In the genomic region with DNA sequence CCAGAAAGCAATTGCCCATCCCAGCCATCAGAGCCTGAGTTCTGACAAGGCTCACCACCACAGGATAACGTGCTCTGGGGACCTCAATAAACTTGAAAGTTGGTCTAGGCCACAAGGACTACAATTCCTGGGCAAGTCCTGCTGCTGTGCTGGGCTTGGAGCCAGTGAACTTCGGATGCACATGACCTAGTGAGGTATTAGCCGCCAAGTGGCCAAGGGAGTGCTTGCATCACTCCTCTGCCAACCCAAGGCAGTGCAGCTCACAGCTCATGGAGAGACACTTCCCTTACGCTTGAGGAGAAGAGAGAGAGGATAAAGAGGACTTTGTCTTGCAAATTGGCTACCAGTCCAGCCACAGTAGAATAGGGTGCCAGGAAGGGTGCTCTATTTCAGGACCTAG, we compare ENCODE assay signal across 16 cellular contexts.
A peak's percentile ranks its signal among the peaks of the same experiment; 100 is the strongest.
DNase-seq lines count a peak whose midpoint lies in the region; FAIRE-seq and TF ChIP-seq lines count a peak whose summit lies in the region.
"Had no signal": no experiment of that assay in that cellular context is flagged by ENCODE, and none has a peak within 500 bp of the region (broad histone marks: within the 10 kb centered on the region; RNA-seq: fewer than 3 reads in every experiment).

No MANE protein-coding gene starts in this region.

- H3K56ac ChIP-seq in mesendoderm (ENCODE audit: low read length): no peak overlapping the region

- H3K9ac ChIP-seq in mesendoderm (ENCODE audit: low read length): no peak overlapping the region
- H3K9ac ChIP-seq: parathyroid adenoma had no signal

- H2BK5ac ChIP-seq in mesendoderm (ENCODE audit: low read length): no peak overlapping the region

- H3K36me3 ChIP-seq in bronchial epithelial cell (ENCODE audit: control insufficient read depth, insufficient read depth, low read length) (no peaks in the 10 kb centered on the region), mesendoderm (ENCODE audit: control insufficient read depth, insufficient read depth, low read length) (no peaks in the 10 kb centered on the region)
- H3K36me3 ChIP-seq: thyroid gland had no signal

- no peak for TF ChIP-seq CTCF in bronchial epithelial cell (IDR thresholded peaks at IDR 0.05; ENCODE audit: insufficient read depth, low read length, severe bottlenecking)

- H4K8ac ChIP-seq in mesendoderm (ENCODE audit: low read depth, low read length): no peak overlapping the region

- no peak overlapping the region for H3K23ac ChIP-seq in mesendoderm (ENCODE audit: low read length)

- no peak overlapping the region for H3K4ac ChIP-seq in mesendoderm (ENCODE audit: low read depth, low read length)

- H2AK5ac ChIP-seq in mesendoderm (ENCODE audit: low read length): no peak overlapping the region

- no peak overlapping the region for H3K4me3 ChIP-seq in bronchial epithelial cell (ENCODE audit: low read depth, low read length)
- no peak overlapping the region for H3K4me3 ChIP-seq in mesendoderm (ENCODE audit: low read length)
- H3K4me3 ChIP-seq: thyroid gland had no signal

- DNase-seq in DMS53 (lab: John Stamatoyannopoulos, UW) (peak; percentile 64), DMS53 treated with DMSO at 0.1 percent for 48 hours (lab: John Stamatoyannopoulos, UW; ENCODE audit: unreplicated experiment) (no peak), M059J (ENCODE audit: low read depth) (peak; percentile 42), bronchial epithelial cell (ENCODE audit: low read depth) (peak; percentile 13), mesendoderm (peak; percentile 50), T-helper 1 cell (no peak), HTR-8/SVneo (ENCODE audit: insufficient read length, low spot score) (no peak)
- DNase-seq in activated CD4-positive, alpha-beta T cell treated with anti-CD3 and anti-CD28 coated beads, Interleukin-2, amount 50 U/mL, for 1 hour: no peak
- DNase-seq: activated naive CD4-positive, alpha-beta T cell; midbrain; NCI-H2227 treated with DMSO at 0.1 percent for 48 hours; stimulated activated CD4-positive, alpha-beta T cell treated with anti-CD3 and anti-CD28 coated beads, Interleukin-12 subunit alpha, Interleukin-12 subunit beta, amount 100 ng/mL, for 4 hours; thyroid gland had no signal

- H3K27me3 ChIP-seq in bronchial epithelial cell (ENCODE audit: control insufficient read depth, insufficient read depth, low read length): no peaks in the 10 kb centered on the region
- no peaks in the 10 kb centered on the region for H3K27me3 ChIP-seq in mesendoderm (ENCODE audit: insufficient read depth, low read length, poor library complexity)
- H3K27me3 ChIP-seq: thyroid gland had no signal

- H2BK15ac ChIP-seq in mesendoderm (replicated peaks; ENCODE audit: low read depth): no peak overlapping the region

- no peak for FAIRE-seq in bronchial epithelial cell (lab: Jason Lieb, UNC)
- FAIRE-seq in HTR-8/SVneo (lab: Jason Lieb, UNC): no peak
- FAIRE-seq: A204.1, endometrium had no signal

- no peak overlapping the region for H2BK120ac ChIP-seq in mesendoderm (ENCODE audit: low read depth, low read length)

- H3K27ac ChIP-seq in mesendoderm (ENCODE audit: low read depth, low read length): no peak overlapping the region
- H3K27ac ChIP-seq: parathyroid adenoma, thyroid gland had no signal

- no peaks in the 10 kb centered on the region for H3K79me2 ChIP-seq in mesendoderm (ENCODE audit: control insufficient read depth, insufficient read depth, low read length)
- H3K79me2 ChIP-seq: parathyroid adenoma had no signal

- no peaks in the 10 kb centered on the region for H3K79me1 ChIP-seq in mesendoderm (ENCODE audit: low read length)

- no peaks in the 10 kb centered on the region for H3K4me1 ChIP-seq in mesendoderm (ENCODE audit: control insufficient read depth, low read depth, low read length)
- H3K4me1 ChIP-seq: parathyroid adenoma, thyroid gland had no signal

- no peak overlapping the region for H3K4me2 ChIP-seq in mesendoderm (ENCODE audit: low read length)

- WGBS in mesendoderm (ENCODE audit: extremely low coverage, insufficient coverage, low lambda C conversion rate): no CpG with 5 or more reads among the region's 4 CpGs

- no peak overlapping the region for H4K5ac ChIP-seq in mesendoderm (ENCODE audit: low read length)

- H3K18ac ChIP-seq in mesendoderm (ENCODE audit: low read length): no peak overlapping the region

Comparison
In these comparisons a context has a peak if more than half of its experiments do, and no peak if none do; other contexts are left out.
1. DNase-seq: peak in DMS53 (single experiment), M059J (single experiment), bronchial epithelial cell (single experiment) and mesendoderm (single experiment); none in DMS53 treated with DMSO at 0.1 percent for 48 hours (single experiment), T-helper 1 cell (0 of 5), HTR-8/SVneo (single experiment) and activated CD4-positive, alpha-beta T cell treated with anti-CD3 and anti-CD28 coated beads, Interleukin-2, amount 50 U/mL, for 1 hour (single experiment).